Comparison of ENCODE assay signal across 1 cellular context in the genomic region with DNA sequence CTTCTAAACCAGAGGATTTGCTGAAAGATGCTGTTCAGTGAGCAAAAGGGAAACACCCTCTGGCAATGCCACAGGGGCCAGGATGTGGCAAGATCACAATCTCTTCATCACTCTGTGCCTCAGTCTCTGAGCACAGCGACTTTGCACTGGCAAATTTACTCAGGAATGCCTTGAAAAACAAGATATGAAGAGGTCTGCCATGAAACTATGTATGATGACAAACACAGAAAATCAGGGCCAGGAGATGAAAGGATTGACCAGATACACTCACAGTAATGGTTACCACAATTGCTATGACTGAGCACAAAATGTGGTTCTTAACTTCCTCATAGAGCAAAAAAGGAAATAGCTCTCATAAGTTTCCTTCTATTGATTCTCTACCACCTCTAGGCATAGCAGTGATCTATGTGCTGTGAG.
TF ChIP-seq lines count a peak whose summit lies in the region.

No MANE protein-coding gene starts in this region.

TF ChIP-seq in GM23338, 12 proteins besides CTCF, POLR2A, EP300 and RAD21 (continued from another document):
- TF ChIP-seq, protein P1, sequence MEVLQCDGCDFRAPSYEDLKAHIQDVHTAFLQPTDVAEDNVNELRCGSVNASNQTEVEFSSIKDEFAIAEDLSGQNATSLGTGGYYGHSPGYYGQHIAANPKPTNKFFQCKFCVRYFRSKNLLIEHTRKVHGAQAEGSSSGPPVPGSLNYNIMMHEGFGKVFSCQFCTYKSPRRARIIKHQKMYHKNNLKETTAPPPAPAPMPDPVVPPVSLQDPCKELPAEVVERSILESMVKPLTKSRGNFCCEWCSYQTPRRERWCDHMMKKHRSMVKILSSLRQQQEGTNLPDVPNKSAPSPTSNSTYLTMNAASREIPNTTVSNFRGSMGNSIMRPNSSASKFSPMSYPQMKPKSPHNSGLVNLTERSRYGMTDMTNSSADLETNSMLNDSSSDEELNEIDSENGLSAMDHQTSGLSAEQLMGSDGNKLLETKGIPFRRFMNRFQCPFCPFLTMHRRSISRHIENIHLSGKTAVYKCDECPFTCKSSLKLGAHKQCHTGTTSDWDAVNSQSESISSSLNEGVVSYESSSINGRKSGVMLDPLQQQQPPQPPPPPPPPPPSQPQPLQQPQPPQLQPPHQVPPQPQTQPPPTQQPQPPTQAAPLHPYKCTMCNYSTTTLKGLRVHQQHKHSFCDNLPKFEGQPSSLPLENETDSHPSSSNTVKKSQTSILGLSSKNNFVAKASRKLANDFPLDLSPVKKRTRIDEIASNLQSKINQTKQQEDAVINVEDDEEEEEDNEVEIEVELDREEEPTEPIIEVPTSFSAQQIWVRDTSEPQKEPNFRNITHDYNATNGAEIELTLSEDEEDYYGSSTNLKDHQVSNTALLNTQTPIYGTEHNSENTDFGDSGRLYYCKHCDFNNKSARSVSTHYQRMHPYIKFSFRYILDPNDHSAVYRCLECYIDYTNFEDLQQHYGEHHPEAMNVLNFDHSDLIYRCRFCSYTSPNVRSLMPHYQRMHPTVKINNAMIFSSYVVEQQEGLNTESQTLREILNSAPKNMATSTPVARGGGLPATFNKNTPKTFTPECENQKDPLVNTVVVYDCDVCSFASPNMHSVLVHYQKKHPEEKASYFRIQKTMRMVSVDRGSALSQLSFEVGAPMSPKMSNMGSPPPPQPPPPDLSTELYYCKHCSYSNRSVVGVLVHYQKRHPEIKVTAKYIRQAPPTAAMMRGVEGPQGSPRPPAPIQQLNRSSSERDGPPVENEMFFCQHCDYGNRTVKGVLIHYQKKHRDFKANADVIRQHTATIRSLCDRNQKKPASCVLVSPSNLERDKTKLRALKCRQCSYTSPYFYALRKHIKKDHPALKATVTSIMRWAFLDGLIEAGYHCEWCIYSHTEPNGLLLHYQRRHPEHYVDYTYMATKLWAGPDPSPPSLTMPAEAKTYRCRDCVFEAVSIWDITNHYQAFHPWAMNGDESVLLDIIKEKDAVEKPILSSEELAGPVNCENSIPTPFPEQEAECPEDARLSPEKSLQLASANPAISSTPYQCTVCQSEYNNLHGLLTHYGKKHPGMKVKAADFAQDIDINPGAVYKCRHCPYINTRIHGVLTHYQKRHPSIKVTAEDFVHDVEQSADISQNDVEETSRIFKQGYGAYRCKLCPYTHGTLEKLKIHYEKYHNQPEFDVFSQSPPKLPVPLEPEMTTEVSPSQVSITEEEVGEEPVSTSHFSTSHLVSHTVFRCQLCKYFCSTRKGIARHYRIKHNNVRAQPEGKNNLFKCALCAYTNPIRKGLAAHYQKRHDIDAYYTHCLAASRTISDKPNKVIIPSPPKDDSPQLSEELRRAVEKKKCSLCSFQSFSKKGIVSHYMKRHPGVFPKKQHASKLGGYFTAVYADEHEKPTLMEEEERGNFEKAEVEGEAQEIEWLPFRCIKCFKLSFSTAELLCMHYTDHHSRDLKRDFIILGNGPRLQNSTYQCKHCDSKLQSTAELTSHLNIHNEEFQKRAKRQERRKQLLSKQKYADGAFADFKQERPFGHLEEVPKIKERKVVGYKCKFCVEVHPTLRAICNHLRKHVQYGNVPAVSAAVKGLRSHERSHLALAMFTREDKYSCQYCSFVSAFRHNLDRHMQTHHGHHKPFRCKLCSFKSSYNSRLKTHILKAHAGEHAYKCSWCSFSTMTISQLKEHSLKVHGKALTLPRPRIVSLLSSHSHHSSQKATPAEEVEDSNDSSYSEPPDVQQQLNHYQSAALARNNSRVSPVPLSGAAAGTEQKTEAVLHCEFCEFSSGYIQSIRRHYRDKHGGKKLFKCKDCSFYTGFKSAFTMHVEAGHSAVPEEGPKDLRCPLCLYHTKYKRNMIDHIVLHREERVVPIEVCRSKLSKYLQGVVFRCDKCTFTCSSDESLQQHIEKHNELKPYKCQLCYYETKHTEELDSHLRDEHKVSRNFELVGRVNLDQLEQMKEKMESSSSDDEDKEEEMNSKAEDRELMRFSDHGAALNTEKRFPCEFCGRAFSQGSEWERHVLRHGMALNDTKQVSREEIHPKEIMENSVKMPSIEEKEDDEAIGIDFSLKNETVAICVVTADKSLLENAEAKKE (CRISPR knock-in tag; IDR thresholded peaks at IDR 0.05): no peak
- TF ChIP-seq ZNF331 (CRISPR knock-in tag; IDR thresholded peaks at IDR 0.05; ENCODE audit: low read depth): no peak
- TF ChIP-seq ZNF114 (CRISPR knock-in tag; IDR thresholded peaks at IDR 0.05): no peak
- TF ChIP-seq, protein P2, sequence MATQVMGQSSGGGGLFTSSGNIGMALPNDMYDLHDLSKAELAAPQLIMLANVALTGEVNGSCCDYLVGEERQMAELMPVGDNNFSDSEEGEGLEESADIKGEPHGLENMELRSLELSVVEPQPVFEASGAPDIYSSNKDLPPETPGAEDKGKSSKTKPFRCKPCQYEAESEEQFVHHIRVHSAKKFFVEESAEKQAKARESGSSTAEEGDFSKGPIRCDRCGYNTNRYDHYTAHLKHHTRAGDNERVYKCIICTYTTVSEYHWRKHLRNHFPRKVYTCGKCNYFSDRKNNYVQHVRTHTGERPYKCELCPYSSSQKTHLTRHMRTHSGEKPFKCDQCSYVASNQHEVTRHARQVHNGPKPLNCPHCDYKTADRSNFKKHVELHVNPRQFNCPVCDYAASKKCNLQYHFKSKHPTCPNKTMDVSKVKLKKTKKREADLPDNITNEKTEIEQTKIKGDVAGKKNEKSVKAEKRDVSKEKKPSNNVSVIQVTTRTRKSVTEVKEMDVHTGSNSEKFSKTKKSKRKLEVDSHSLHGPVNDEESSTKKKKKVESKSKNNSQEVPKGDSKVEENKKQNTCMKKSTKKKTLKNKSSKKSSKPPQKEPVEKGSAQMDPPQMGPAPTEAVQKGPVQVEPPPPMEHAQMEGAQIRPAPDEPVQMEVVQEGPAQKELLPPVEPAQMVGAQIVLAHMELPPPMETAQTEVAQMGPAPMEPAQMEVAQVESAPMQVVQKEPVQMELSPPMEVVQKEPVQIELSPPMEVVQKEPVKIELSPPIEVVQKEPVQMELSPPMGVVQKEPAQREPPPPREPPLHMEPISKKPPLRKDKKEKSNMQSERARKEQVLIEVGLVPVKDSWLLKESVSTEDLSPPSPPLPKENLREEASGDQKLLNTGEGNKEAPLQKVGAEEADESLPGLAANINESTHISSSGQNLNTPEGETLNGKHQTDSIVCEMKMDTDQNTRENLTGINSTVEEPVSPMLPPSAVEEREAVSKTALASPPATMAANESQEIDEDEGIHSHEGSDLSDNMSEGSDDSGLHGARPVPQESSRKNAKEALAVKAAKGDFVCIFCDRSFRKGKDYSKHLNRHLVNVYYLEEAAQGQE (IDR thresholded peaks at IDR 0.05; ENCODE audit: unreplicated experiment): no peak
- no peak for TF ChIP-seq EZH2 (IDR thresholded peaks at IDR 0.05; ENCODE audit: low read depth, unreplicated experiment)
